In genomic region chr3:11909726-11910125, GRCh38 we compare ENCODE assay signal across 22 cellular contexts.
"Had no signal": no experiment of that assay in that cellular context is flagged by ENCODE, and none has a peak within 500 bp of the region (broad histone marks: within the 10 kb centered on the region; RNA-seq: fewer than 3 reads in every experiment).

No MANE protein-coding gene starts in this region.

- H3K36me3 Mint-ChIP-seq: activated naive CD4-positive, alpha-beta T cell treated with anti-CD3 and anti-CD28 coated beads, Interleukin-2, amount 50 U/mL, for 72 hours; naive thymus-derived CD4-positive, alpha-beta T cell; T-cell had no signal

- H3K9me3 Mint-ChIP-seq: activated B cell treated with CpG ODN at 0.5 μM for 24 hours; activated naive CD4-positive, alpha-beta T cell treated with anti-CD3 and anti-CD28 coated beads, Interleukin-2, amount 50 U/mL, for 72 hours; neural crest cell; T-cell; T-helper 2 cell treated with Interferon-gamma antibody and Interleukin-4, amounts not matched to agents 5 μg/mL and 100 μg/mL, for 36 hours had no signal

- ATAC-seq: activated naive CD4-positive, alpha-beta T cell treated with anti-CD3 and anti-CD28 coated beads, Interleukin-2, amount 50 U/mL, for 72 hours; gastroesophageal sphincter; left colon; naive thymus-derived CD4-positive, alpha-beta T cell; right cardiac atrium had no signal

- H3K27ac Mint-ChIP-seq: activated B cell treated with CpG ODN at 0.5 μM for 24 hours; activated naive CD4-positive, alpha-beta T cell treated with anti-CD3 and anti-CD28 coated beads, Interleukin-2, amount 50 U/mL, for 72 hours; naive thymus-derived CD4-positive, alpha-beta T cell; T-cell; T-helper 2 cell treated with Interferon-gamma antibody and Interleukin-4, amounts not matched to agents 5 μg/mL and 100 μg/mL, for 36 hours had no signal

- H3K4me1 Mint-ChIP-seq: activated B cell treated with CpG ODN at 0.5 μM for 24 hours, neural crest cell had no signal

- DNase-seq: activated B cell treated with CpG ODN at 0.5 μM for 24 hours; activated CD4-positive, alpha-beta T cell treated with anti-CD3 and anti-CD28 coated beads, Interleukin-2, amount 50 U/mL, for 1 hour; activated naive CD4-positive, alpha-beta T cell; activated T-cell treated with anti-CD3 and anti-CD28 coated beads, Interleukin-2, amount 50 U/mL, for 48 hours; colonic mucosa; effector memory CD4-positive, alpha-beta T cell; hippocampal formation; kidney; left colon; mammary epithelial cell; midbrain; naive thymus-derived CD4-positive, alpha-beta T cell; occipital lobe; posterior cingulate gyrus; right cardiac atrium; stimulated activated naive CD4-positive, alpha-beta T cell; tibial artery had no signal

- H3K4me3 Mint-ChIP-seq: activated B cell treated with CpG ODN at 0.5 μM for 24 hours; naive thymus-derived CD4-positive, alpha-beta T cell; neural crest cell; T-helper 2 cell treated with Interferon-gamma antibody and Interleukin-4, amounts not matched to agents 5 μg/mL and 100 μg/mL, for 36 hours had no signal
